ENCODE assay signal across 30 cellular contexts in the genomic region with DNA sequence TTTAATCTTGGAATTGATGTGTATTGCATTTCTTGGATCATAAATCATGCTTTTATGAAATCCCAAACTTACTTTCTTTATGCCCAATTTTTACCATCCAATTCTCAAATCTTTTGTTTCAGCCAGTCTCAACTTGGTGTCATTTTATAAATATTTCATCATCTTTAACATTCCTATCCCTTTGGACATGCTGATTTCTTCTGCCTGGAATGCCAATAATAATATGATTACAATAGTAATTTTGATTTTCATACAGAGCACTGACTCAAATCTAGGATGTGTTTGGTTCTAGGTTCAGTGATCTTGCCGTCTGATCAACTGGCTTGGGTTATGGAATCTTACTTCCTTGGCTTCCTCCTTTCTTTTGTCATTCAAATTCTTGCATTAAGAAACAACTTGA. TPM values are rescaled to one million over a fixed set of nuclear protein-coding genes. Genes with fewer than 3 reads are reported as not detected.
DNase-seq lines count a peak whose midpoint lies in the region; ATAC-seq and TF ChIP-seq lines count a peak whose summit lies in the region.
"Had no signal": no experiment of that assay in that cellular context is flagged by ENCODE, and none has a peak within 500 bp of the region (broad histone marks: within the 10 kb centered on the region; RNA-seq: fewer than 3 reads in every experiment).

No MANE protein-coding gene starts in this region.

- peak overlapping the region; percentile 92 for H3K27ac Mint-ChIP-seq in GM23338
- H3K27ac Mint-ChIP-seq in effector memory CD8-positive, alpha-beta T cell = no peak overlapping the region
- H3K27ac Mint-ChIP-seq: activated CD4-positive, alpha-beta memory T cell treated with anti-CD3 and anti-CD28 coated beads, Interleukin-2, amount 10 ng/mL, durations not matched to agents 7 days and 5 days; activated naive CD8-positive, alpha-beta T cell treated with anti-CD3 and anti-CD28 coated beads, Interleukin-2, amount 10 ng/mL, durations not matched to agents 7 days and 5 days; type B pancreatic cell had no signal

- H3K4me1 ChIP-seq in GM23338 (ENCODE audit: insufficient read depth) (peaks cover 88% of the 10 kb centered on the region), RWPE2 (ENCODE audit: insufficient read depth, poor library complexity, severe bottlenecking) (peaks cover 25% of the 10 kb centered on the region)
- H3K4me1 ChIP-seq: parathyroid adenoma had no signal

- DNase-seq in GM23338 (ENCODE audit: low spot score) = no peak
- no peak for DNase-seq in RWPE2 (ENCODE audit: low spot score)
- peak; percentile 25 for DNase-seq in fibroblast of peridontal ligament (ENCODE audit: extremely low read depth)
- no peak for DNase-seq in NCI-H1436 treated with DMSO at 0.1 percent for 48 hours (lab: John Stamatoyannopoulos, UW)
- DNase-seq in head of caudate nucleus = no peak
- no peak for DNase-seq in effector CD8-positive, alpha-beta T cell (lab: John Stamatoyannopoulos, UW)
- DNase-seq in effector memory CD8-positive, alpha-beta T cell = no peak
- DNase-seq: activated CD4-positive, alpha-beta memory T cell treated with anti-CD3 and anti-CD28 coated beads, Interleukin-2, amount 10 ng/mL, durations not matched to agents 7 days and 5 days; activated effector memory CD4-positive, alpha-beta T cell treated with Interleukin-2 at 50 U/mL for 16 hours; activated naive CD8-positive, alpha-beta T cell treated with anti-CD3 and anti-CD28 coated beads, Interleukin-2, amount 10 ng/mL, durations not matched to agents 7 days and 5 days; COR-L47; DMS79 treated with DMSO at 0.1 percent for 48 hours; dorsolateral prefrontal cortex; GOT3; heart right ventricle; KG1; left colon; mammary epithelial cell; MM.1S; NCI-H1417; NCI-H774; stimulated activated CD4-positive, alpha-beta T cell treated with anti-CD3 and anti-CD28 coated beads, Interleukin-12 subunit alpha, Interleukin-12 subunit beta, amount 100 ng/mL, for 4 hours; stimulated activated CD4-positive, alpha-beta T cell treated with anti-CD3 and anti-CD28 coated beads, Interleukin-4, amount 100 ng/mL, for 1 hour; T-helper 1 cell had no signal

- no peaks in the 10 kb centered on the region for H4K20me1 ChIP-seq in GM23338 (replicated peaks; ENCODE audit: insufficient read depth)

- H3K4me3 Mint-ChIP-seq in GM23338 = peak overlapping the region; percentile 18; the same call in 1 of the 3 replicates
- no peak overlapping the region for H3K4me3 Mint-ChIP-seq in effector memory CD8-positive, alpha-beta T cell
- H3K4me3 Mint-ChIP-seq: activated CD4-positive, alpha-beta memory T cell treated with anti-CD3 and anti-CD28 coated beads, Interleukin-2, amount 10 ng/mL, durations not matched to agents 7 days and 5 days; activated naive CD8-positive, alpha-beta T cell treated with anti-CD3 and anti-CD28 coated beads, Interleukin-2, amount 10 ng/mL, durations not matched to agents 7 days and 5 days; central memory CD8-positive, alpha-beta T cell; type B pancreatic cell had no signal

- H3K27me3 ChIP-seq in GM23338 (ENCODE audit: insufficient read depth) = no peaks in the 10 kb centered on the region
- H3K27me3 ChIP-seq in RWPE2 (ENCODE audit: insufficient read depth, poor library complexity, severe bottlenecking) = no peaks in the 10 kb centered on the region
- H3K27me3 ChIP-seq: BLaER1 treated with 17β-estradiol and CSF1 and Interleukin-3, amounts not matched to agents 10 nM and 100 nM; dorsolateral prefrontal cortex; heart right ventricle; right atrium auricular region had no signal

- TF ChIP-seq CTCF in GM23338 (conservative IDR thresholded peaks at IDR 0.05; ENCODE audit: low read depth in 2 of 2) = no peak
- TF ChIP-seq CTCF in RWPE2 (IDR thresholded peaks at IDR 0.05; ENCODE audit: poor library complexity, severe bottlenecking) = no peak

- H3K36me3 ChIP-seq in GM23338 (ENCODE audit: insufficient read depth) (no peaks in the 10 kb centered on the region), RWPE2 (ENCODE audit: low read depth) (peaks cover 6% of the 10 kb centered on the region; the same call in 1 of the 2 replicates)
- H3K36me3 ChIP-seq: right atrium auricular region had no signal

- peaks cover 86% of the 10 kb centered on the region for H3K79me2 ChIP-seq in GM23338 (replicated peaks; ENCODE audit: insufficient read depth)
- H3K79me2 ChIP-seq: parathyroid adenoma had no signal

- no peaks in the 10 kb centered on the region for H3K27me3 Mint-ChIP-seq in GM23338 (ENCODE audit: insufficient read depth, low read depth, poor library complexity)
- no peaks in the 10 kb centered on the region for H3K27me3 Mint-ChIP-seq in effector memory CD8-positive, alpha-beta T cell
- H3K27me3 Mint-ChIP-seq: activated CD4-positive, alpha-beta memory T cell treated with anti-CD3 and anti-CD28 coated beads, Interleukin-2, amount 10 ng/mL, durations not matched to agents 7 days and 5 days; activated naive CD8-positive, alpha-beta T cell treated with anti-CD3 and anti-CD28 coated beads, Interleukin-2, amount 10 ng/mL, durations not matched to agents 7 days and 5 days; central memory CD8-positive, alpha-beta T cell; type B pancreatic cell had no signal

- H2AFZ ChIP-seq in GM23338 = no peak overlapping the region
- H2AFZ ChIP-seq: parathyroid adenoma had no signal

- H3K4me1 Mint-ChIP-seq in GM23338 = peaks cover 77% of the 10 kb centered on the region
- peaks cover 15 to 30% of the 10 kb centered on the region in 2 donors for H3K4me1 Mint-ChIP-seq in effector memory CD8-positive, alpha-beta T cell (ENCODE audit: low read depth in 2 of 2)

- no peaks in the 10 kb centered on the region for H3K9me3 ChIP-seq in RWPE2 (ENCODE audit: severe bottlenecking)
- H3K9me3 ChIP-seq: BLaER1 treated with 17β-estradiol and CSF1 and Interleukin-3, amounts not matched to agents 10 nM and 100 nM; heart right ventricle; right atrium auricular region had no signal

- H3K36me3 Mint-ChIP-seq in GM23338 (ENCODE audit: low read depth) = peaks cover 22% of the 10 kb centered on the region; the same call in 2 of the 3 replicates
- peaks cover 7% of the 10 kb centered on the region for H3K36me3 Mint-ChIP-seq in effector memory CD8-positive, alpha-beta T cell (ENCODE audit: insufficient read depth)
- H3K36me3 Mint-ChIP-seq: activated naive CD8-positive, alpha-beta T cell treated with anti-CD3 and anti-CD28 coated beads, Interleukin-2, amount 10 ng/mL, durations not matched to agents 7 days and 5 days had no signal

- H3K9me3 Mint-ChIP-seq in GM23338 = no peaks in the 10 kb centered on the region
- no peaks in the 10 kb centered on the region for H3K9me3 Mint-ChIP-seq in effector memory CD8-positive, alpha-beta T cell
- H3K9me3 Mint-ChIP-seq: activated CD4-positive, alpha-beta memory T cell treated with anti-CD3 and anti-CD28 coated beads, Interleukin-2, amount 10 ng/mL, durations not matched to agents 7 days and 5 days; activated naive CD8-positive, alpha-beta T cell treated with anti-CD3 and anti-CD28 coated beads, Interleukin-2, amount 10 ng/mL, durations not matched to agents 7 days and 5 days; central memory CD8-positive, alpha-beta T cell; type B pancreatic cell had no signal

- H3K9me2 ChIP-seq in GM23338 (ENCODE audit: insufficient read depth) = no peaks in the 10 kb centered on the region

- H3K4me3 ChIP-seq in GM23338 = no peak overlapping the region
- no peak overlapping the region for H3K4me3 ChIP-seq in RWPE2 (ENCODE audit: severe bottlenecking)
- H3K4me3 ChIP-seq: BLaER1 treated with 17β-estradiol and CSF1 and Interleukin-3, amounts not matched to agents 10 nM and 100 nM; dorsolateral prefrontal cortex; GM12878; heart right ventricle; right atrium auricular region had no signal

- intact Hi-C loops in head of caudate nucleus (cut with DNase I) = no loop called here

- peak overlapping the region; percentile 83 for H3K27ac ChIP-seq in GM23338 (ENCODE audit: low read depth)
- peak overlapping the region; percentile 35 for H3K27ac ChIP-seq in RWPE2 (ENCODE audit: poor library complexity, severe bottlenecking)
- H3K27ac ChIP-seq: BLaER1 treated with 17β-estradiol and CSF1 and Interleukin-3, amounts not matched to agents 10 nM and 100 nM; dorsolateral prefrontal cortex; heart right ventricle; parathyroid adenoma; right atrium auricular region had no signal

- H3K4me2 ChIP-seq in GM23338 = peak overlapping the region; percentile 24
- H3K4me2 ChIP-seq: BLaER1 treated with 17β-estradiol and CSF1 and Interleukin-3, amounts not matched to agents 10 nM and 100 nM had no signal

- H3F3A ChIP-seq in GM23338 (replicated peaks; ENCODE audit: low read depth) = no peaks in the 10 kb centered on the region; the same call in 1 of the 2 replicates

- no peak for ATAC-seq in GM23338
- ATAC-seq in RWPE2 (ENCODE audit: low read depth) = peak; percentile 35; the same call in 2 of the 3 replicates
- no peak for ATAC-seq in effector memory CD8-positive, alpha-beta T cell (replicated peaks)
- ATAC-seq: heart right ventricle, left colon had no signal

TF ChIP-seq in GM23338, 12 proteins besides CTCF, POLR2A, EP300 and RAD21 (continues in another document):
- TF ChIP-seq ZNF114 (CRISPR knock-in tag; IDR thresholded peaks at IDR 0.05) = no peak

RNA-seq across cellular contexts. Expression of gene RRP15, which starts 12.8 kb away (rescaled TPM):
- total RNA-seq in GM23338 (2014; rRNA removed; shearing (Covaris generic)) = 18.8 and 19.8 TPM in 2 replicates
- 80.5 and 86.5 TPM in 2 replicates for polyA plus RNA-seq in GM23338 (2016; fragmentation: Nextera tagmentation; extraction: Ambion mirVana)

RNA-seq across cellular contexts. Expression of gene TGFB2, which starts 47.3 kb away (rescaled TPM):
- total RNA-seq in GM23338 (2014; rRNA removed; shearing (Covaris generic)) = 0.19 and 1.4 TPM in 2 replicates
- 0.31 and 0.63 TPM in 2 replicates for polyA plus RNA-seq in GM23338 (2016; fragmentation: Nextera tagmentation; extraction: Ambion mirVana)
- total RNA-seq: activated CD4-positive, alpha-beta memory T cell treated with anti-CD3 and anti-CD28 coated beads, Interleukin-2, amount 10 ng/mL, durations not matched to agents 7 days and 5 days; activated naive CD8-positive, alpha-beta T cell treated with anti-CD3 and anti-CD28 coated beads, Interleukin-2, amount 10 ng/mL, durations not matched to agents 7 days and 5 days had no signal
